8 cellular contexts compared by ENCODE assay signal in genomic region chr16:31472559-31473203, GRCh38. TPM values are rescaled to one million over a fixed set of nuclear protein-coding genes. Genes with fewer than 3 reads are reported as not detected.
A peak's percentile ranks its signal among the peaks of the same experiment; 100 is the strongest.
DNase-seq lines count a peak whose midpoint lies in the region; ATAC-seq, FAIRE-seq and TF ChIP-seq lines count a peak whose summit lies in the region.

No MANE protein-coding gene starts in this region.

- peak overlapping the region; percentile 73 for H3K9ac ChIP-seq in mucosa of stomach (ENCODE audit: low read length)

- no peaks in the 10 kb centered on the region for H3K27me3 ChIP-seq in mucosa of stomach (ENCODE audit: control insufficient read depth, insufficient read depth, low read length)

- peak; percentile 76 for TF ChIP-seq CTCF in A549 (IDR thresholded peaks at IDR 0.05)
- peak; percentile 34 for TF ChIP-seq CTCF in GM12864 (IDR thresholded peaks at IDR 0.05; ENCODE audit: low read depth, low read length, missing control alignments)

- DNase-seq in A549 (ENCODE audit: low read depth in 1 of 2, low spot score in 1 of 2) (peak; percentile 89 to 93), GM12864 (ENCODE audit: low read depth) (no peak), NCI-H1930 (lab: John Stamatoyannopoulos, UW) (peak; percentile 90 to 93), urothelium cell line (ENCODE audit: low spot score) (peak; percentile 88), mesenteric fat pad (ENCODE audit: low spot score) (no peak)
- peak; percentile 50 to 52 for DNase-seq in activated CD4-positive, alpha-beta T cell treated with anti-CD3 and anti-CD28 coated beads, Interleukin-2, amount 50 U/mL, for 48 hours

- peaks cover 9% of the 10 kb centered on the region for H3K4me1 ChIP-seq in A549
- peaks cover 21% of the 10 kb centered on the region for H3K4me1 ChIP-seq in mucosa of stomach (ENCODE audit: control insufficient read depth, insufficient read depth, low read length)

- ATAC-seq in A549, result peak; percentile 86 to 95
- peak; percentile 81 for ATAC-seq in esophagus mucosa

- no peak for TF ChIP-seq EP300 in A549 (IDR thresholded peaks at IDR 0.05)

- H3K9me3 ChIP-seq in A549, result no peaks in the 10 kb centered on the region
- H3K9me3 ChIP-seq in mucosa of stomach (ENCODE audit: control insufficient read depth, low read length), result no peaks in the 10 kb centered on the region

- POLR2A ChIA-PET in A549 (lab: Yijun Ruan, JAX), result interaction anchor here (0.7 to 2.2 kb wide), 5 partner anchors 12 to 604 kb away, joined by 4 to 13 read pairs (median 8); partner anchors contain the start of genes ARMC5 and RUSF1

- TF ChIP-seq POLR2A in A549 (IDR thresholded peaks at IDR 0.05; ENCODE audit: low read length), result peak; percentile 32; the same call in 1 of the 2 replicates

- CTCF ChIA-PET in A549 (lab: Yijun Ruan, JAX), result interaction anchor here (0.6 to 4.8 kb wide), 5 partner anchors 9 to 15 kb away, joined by 3 to 28 read pairs (median 3); partner anchors contain the start of gene ARMC5

- FAIRE-seq in A549 (lab: Jason Lieb, UNC) (no peak), urothelium cell line (lab: Jason Lieb, UNC) (no peak)

- no peaks in the 10 kb centered on the region for H3K36me3 ChIP-seq in mucosa of stomach (ENCODE audit: control insufficient read depth, insufficient read depth, low read length)

- peak overlapping the region; percentile 94 to 99 for H3K27ac ChIP-seq in A549

- H3K4me3 ChIP-seq in A549 (peak overlapping the region; percentile 84), GM12864 (ENCODE audit: low read depth, low read length) (no peak overlapping the region), mucosa of stomach (ENCODE audit: low read length) (no peak overlapping the region)

- WGBS in A549 (ENCODE audit: missing lambda C conversion rate), result 21% methylated on average over 24 of the region's 24 CpGs

- H3K4me2 ChIP-seq in A549, result peak overlapping the region; percentile 92

- peak; percentile 21 to 28; a peak in 2 of 5 replicates for TF ChIP-seq RAD21 in A549 (conservative IDR thresholded peaks at IDR 0.05 in 1 of 2, IDR thresholded peaks at IDR 0.05 in 1 of 2)

TF ChIP-seq in A549, 52 proteins besides CTCF, POLR2A, EP300 and RAD21 (continues in another document):
- TF ChIP-seq BHLHE40 (IDR thresholded peaks at IDR 0.05; ENCODE audit: low read depth, low read length) (no peak), KDM5A (IDR thresholded peaks at IDR 0.05) (no peak), HOXB5 (CRISPR knock-in tag; IDR thresholded peaks at IDR 0.05) (peak; percentile 56; the same call in 1 of the 2 replicates), NR3C1 (IDR thresholded peaks at IDR 0.05) (no peak), MAFK (IDR thresholded peaks at IDR 0.05; ENCODE audit: partially characterized antibody) (no peak), ZFP36 (IDR thresholded peaks at IDR 0.05; ENCODE audit: borderline replicate concordance, partially characterized antibody) (no peak), HES2 (IDR thresholded peaks at IDR 0.05) (no peak), E2F6 (IDR thresholded peaks at IDR 0.05; ENCODE audit: borderline replicate concordance, low read depth) (peak; percentile 31; the same call in 1 of the 2 replicates), FOXS1 (CRISPR knock-in tag; IDR thresholded peaks at IDR 0.05) (no peak), SREBF2 (IDR thresholded peaks at IDR 0.05) (no peak; the same call in 1 of the 2 replicates), ZSCAN20 (CRISPR knock-in tag; IDR thresholded peaks at IDR 0.05) (no peak), NPAS2 (CRISPR knock-in tag; IDR thresholded peaks at IDR 0.05; ENCODE audit: borderline replicate concordance) (no peak), TFCP2L1 (CRISPR knock-in tag; IDR thresholded peaks at IDR 0.05) (no peak), FOSL2 (IDR thresholded peaks at IDR 0.05) (no peak), FOSL2 (CRISPR knock-in tag; IDR thresholded peaks at IDR 0.05) (peak; percentile 4; the same call in 1 of the 2 replicates), CHD4 (IDR thresholded peaks at IDR 0.05; ENCODE audit: borderline replicate concordance) (0 out of 2 replicates have a peak, but pooled peaks have one; percentile 70), ESRRA (IDR thresholded peaks at IDR 0.05; ENCODE audit: borderline replicate concordance, low read length) (no peak), HOXA7 (CRISPR knock-in tag; IDR thresholded peaks at IDR 0.05) (no peak), MAX (IDR thresholded peaks at IDR 0.05) (peak; percentile 55; the same call in 1 of the 2 replicates), ZC3H11A (IDR thresholded peaks at IDR 0.05) (no peak)
- TF ChIP-seq, protein P1, sequence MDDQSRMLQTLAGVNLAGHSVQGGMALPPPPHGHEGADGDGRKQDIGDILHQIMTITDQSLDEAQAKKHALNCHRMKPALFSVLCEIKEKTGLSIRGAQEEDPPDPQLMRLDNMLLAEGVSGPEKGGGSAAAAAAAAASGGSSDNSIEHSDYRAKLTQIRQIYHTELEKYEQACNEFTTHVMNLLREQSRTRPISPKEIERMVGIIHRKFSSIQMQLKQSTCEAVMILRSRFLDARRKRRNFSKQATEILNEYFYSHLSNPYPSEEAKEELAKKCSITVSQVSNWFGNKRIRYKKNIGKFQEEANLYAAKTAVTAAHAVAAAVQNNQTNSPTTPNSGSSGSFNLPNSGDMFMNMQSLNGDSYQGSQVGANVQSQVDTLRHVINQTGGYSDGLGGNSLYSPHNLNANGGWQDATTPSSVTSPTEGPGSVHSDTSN (IDR thresholded peaks at IDR 0.05), result no peak
- TF ChIP-seq, protein P2, sequence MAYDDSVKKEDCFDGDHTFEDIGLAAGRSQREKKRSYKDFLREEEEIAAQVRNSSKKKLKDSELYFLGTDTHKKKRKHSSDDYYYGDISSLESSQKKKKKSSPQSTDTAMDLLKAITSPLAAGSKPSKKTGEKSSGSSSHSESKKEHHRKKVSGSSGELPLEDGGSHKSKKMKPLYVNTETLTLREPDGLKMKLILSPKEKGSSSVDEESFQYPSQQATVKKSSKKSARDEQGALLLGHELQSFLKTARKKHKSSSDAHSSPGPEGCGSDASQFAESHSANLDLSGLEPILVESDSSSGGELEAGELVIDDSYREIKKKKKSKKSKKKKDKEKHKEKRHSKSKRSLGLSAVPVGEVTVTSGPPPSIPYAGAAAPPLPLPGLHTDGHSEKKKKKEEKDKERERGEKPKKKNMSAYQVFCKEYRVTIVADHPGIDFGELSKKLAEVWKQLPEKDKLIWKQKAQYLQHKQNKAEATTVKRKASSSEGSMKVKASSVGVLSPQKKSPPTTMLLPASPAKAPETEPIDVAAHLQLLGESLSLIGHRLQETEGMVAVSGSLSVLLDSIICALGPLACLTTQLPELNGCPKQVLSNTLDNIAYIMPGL (CRISPR knock-in tag; IDR thresholded peaks at IDR 0.05; ENCODE audit: borderline replicate concordance), result no peak

RNA-seq across cellular contexts. Expression of gene TGFB1I1, which starts 0.7 kb away (rescaled TPM):
- polyA plus RNA-seq in A549 (2011; rRNA removed) (8.3 and 14.2 TPM in 2 replicates), A549 (2017; fragmentation: RNase III; extraction: RNeasy Plus Mini Kit Qiagen cat#74134 plus additional on column Dnase treatment) (68.7 to 81.0 TPM (median 75.1 TPM) in 3 replicates)
- 21.4 and 32.6 TPM in 2 replicates for polyA plus RNA-seq in A549 (2012; cell fraction: cytosol; rRNA removed)
- 87.9 and 95.6 TPM in 2 replicates for polyA plus RNA-seq in A549 (2012; cell fraction: nucleus; rRNA removed)
- polyA minus RNA-seq in A549 (2011; rRNA and poly(A)+ RNA removed), result 20.4 and 24.0 TPM in 2 replicates
- total RNA-seq in esophagus mucosa (4.3 TPM), mesenteric fat pad (34.7 TPM)

RNA-seq across cellular contexts. Expression of gene SLC5A2, which starts 10.2 kb away (rescaled TPM):
- 0.07 and 0.09 TPM in 2 replicates for polyA plus RNA-seq in A549 (2011; rRNA removed)
- 0.11 and 0.12 TPM in 2 replicates for polyA plus RNA-seq in A549 (2012; cell fraction: cytosol; rRNA removed)
- 0.71 and 2.2 TPM in 2 replicates for polyA plus RNA-seq in A549 (2012; cell fraction: nucleus; rRNA removed)
- 0.20 to 0.46 TPM (median 0.41 TPM) in 3 replicates for polyA plus RNA-seq in A549 (2017; fragmentation: RNase III; extraction: RNeasy Plus Mini Kit Qiagen cat#74134 plus additional on column Dnase treatment)
- 0.12 TPM in 1 of 2 replicates, not detected in the other for polyA minus RNA-seq in A549 (2011; rRNA and poly(A)+ RNA removed)
- 0.12 TPM for total RNA-seq in esophagus mucosa
- total RNA-seq in mesenteric fat pad, result not detected

RNA-seq across cellular contexts. Expression of gene ARMC5, which starts 13.4 kb away (rescaled TPM):
- 3.2 and 3.5 TPM in 2 replicates for polyA plus RNA-seq in A549 (2011; rRNA removed)
- 6.5 and 8.8 TPM in 2 replicates for polyA plus RNA-seq in A549 (2012; cell fraction: cytosol; rRNA removed)
- 32.7 and 40.9 TPM in 2 replicates for polyA plus RNA-seq in A549 (2012; cell fraction: nucleus; rRNA removed)
- polyA plus RNA-seq in A549 (2017; fragmentation: RNase III; extraction: RNeasy Plus Mini Kit Qiagen cat#74134 plus additional on column Dnase treatment), result 6.0 to 7.4 TPM (median 6.1 TPM) in 3 replicates
- polyA minus RNA-seq in A549 (2011; rRNA and poly(A)+ RNA removed), result 5.9 and 8.1 TPM in 2 replicates
- 9.4 TPM for total RNA-seq in esophagus mucosa
- total RNA-seq in mesenteric fat pad, result 8.5 TPM

RNA-seq across cellular contexts. Expression of gene ZNF843, which starts 30.1 kb away (rescaled TPM):
- polyA plus RNA-seq in A549 (2011; rRNA removed) (0.17 and 0.21 TPM in 2 replicates), A549 (2017; fragmentation: RNase III; extraction: RNeasy Plus Mini Kit Qiagen cat#74134 plus additional on column Dnase treatment) (0.08 to 0.21 TPM (median 0.13 TPM) in 3 replicates)
- polyA plus RNA-seq in A549 (2012; cell fraction: cytosol; rRNA removed), result 0.04 and 0.08 TPM in 2 replicates
- polyA plus RNA-seq in A549 (2012; cell fraction: nucleus; rRNA removed), result 0.07 and 0.09 TPM in 2 replicates
- 0.08 and 0.58 TPM in 2 replicates for polyA minus RNA-seq in A549 (2011; rRNA and poly(A)+ RNA removed)
- total RNA-seq in esophagus mucosa (0.32 TPM), mesenteric fat pad (0.84 TPM)

RNA-seq across cellular contexts. Expression of gene RUSF1, which starts 35.5 kb away (rescaled TPM):
- polyA plus RNA-seq in A549 (2011; rRNA removed) (27.8 and 42.4 TPM in 2 replicates), A549 (2017; fragmentation: RNase III; extraction: RNeasy Plus Mini Kit Qiagen cat#74134 plus additional on column Dnase treatment) (30.7 to 37.7 TPM (median 35.3 TPM) in 3 replicates)
- polyA plus RNA-seq in A549 (2012; cell fraction: cytosol; rRNA removed), result 23.5 and 30.9 TPM in 2 replicates
- polyA plus RNA-seq in A549 (2012; cell fraction: nucleus; rRNA removed), result 171 and 181 TPM in 2 replicates
- 52.8 and 57.5 TPM in 2 replicates for polyA minus RNA-seq in A549 (2011; rRNA and poly(A)+ RNA removed)
- total RNA-seq in esophagus mucosa (29.9 TPM), mesenteric fat pad (36.0 TPM)

Comparison
In these comparisons a context has a peak if more than half of its experiments do, and no peak if none do; other contexts are left out.
1. DNase-seq: peak in A549 (2 of 2), NCI-H1930 (2 of 2), activated CD4-positive, alpha-beta T cell treated with anti-CD3 and anti-CD28 coated beads, Interleukin-2, amount 50 U/mL, for 48 hours (2 of 2) and urothelium cell line (single experiment); none in GM12864 (single experiment) and mesenteric fat pad (single experiment).